8 cellular contexts compared by ENCODE assay signal in the genomic region with DNA sequence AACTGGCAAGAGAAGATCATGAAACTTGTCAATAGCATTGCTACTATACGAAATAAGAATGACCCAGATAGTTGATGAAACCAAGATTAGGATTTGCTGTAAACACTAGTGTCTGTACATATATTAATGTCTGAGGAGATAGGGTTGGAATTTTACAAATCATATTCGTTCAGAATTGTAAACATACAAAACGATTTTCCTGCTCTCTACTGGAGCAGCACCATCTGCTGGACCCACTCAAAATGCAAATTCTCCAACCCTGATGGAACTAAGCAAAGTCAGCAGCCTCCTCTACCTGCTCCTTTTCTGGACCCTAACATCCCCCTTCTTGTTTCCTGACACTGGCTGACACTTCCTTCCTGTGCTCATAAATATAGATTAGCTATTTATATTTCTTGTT. TPM values are rescaled to one million over a fixed set of nuclear protein-coding genes. Genes with fewer than 3 reads are reported as not detected.
DNase-seq lines count a peak whose midpoint lies in the region; ATAC-seq and TF ChIP-seq lines count a peak whose summit lies in the region.

No MANE protein-coding gene starts in this region.

- DNase-seq in activated naive CD4-positive, alpha-beta T cell treated with Interleukin-2 at 50 U/mL for 16 hours = peak; percentile 12
- DNase-seq in activated naive CD4-positive, alpha-beta T cell treated with anti-CD3 and anti-CD28 coated beads, Interleukin-2, amount 50 U/mL, for 72 hours (ENCODE audit: low spot score in 2 of 2) = no peak
- peak; percentile 57 for DNase-seq in amniotic epithelial cell (ENCODE audit: low read depth)
- DNase-seq in hippocampal formation (lab: John Stamatoyannopoulos, UW) = peak; percentile 10 to 43
- no peak for DNase-seq in thoracic aorta (ENCODE audit: low spot score)
- no peak for DNase-seq in effector memory CD4-positive, alpha-beta T cell

- H3K36me3 Mint-ChIP-seq in activated naive CD4-positive, alpha-beta T cell treated with anti-CD3 and anti-CD28 coated beads, Interleukin-2, amount 50 U/mL, for 72 hours = no peaks in the 10 kb centered on the region

- H3K27ac ChIP-seq in thoracic aorta = no peak overlapping the region
- no peak overlapping the region for H3K27ac ChIP-seq in effector memory CD4-positive, alpha-beta T cell (ENCODE audit: insufficient read depth, low read length, poor library complexity, severe bottlenecking)

- TF ChIP-seq CTCF in thoracic aorta (IDR thresholded peaks at IDR 0.05) = peak; percentile 44

- no peaks in the 10 kb centered on the region for H3K9me3 Mint-ChIP-seq in activated naive CD4-positive, alpha-beta T cell treated with anti-CD3 and anti-CD28 coated beads, Interleukin-2, amount 50 U/mL, for 72 hours

- H3K4me3 ChIP-seq in thoracic aorta = no peak overlapping the region
- no peak overlapping the region for H3K4me3 ChIP-seq in effector memory CD4-positive, alpha-beta T cell (ENCODE audit: insufficient read depth, low read depth, low read length, poor library complexity, severe bottlenecking)

- H3K36me3 ChIP-seq in thoracic aorta = no peaks in the 10 kb centered on the region
- no peaks in the 10 kb centered on the region for H3K36me3 ChIP-seq in effector memory CD4-positive, alpha-beta T cell (ENCODE audit: control insufficient read depth, insufficient read depth, low read length)

- H3K27ac Mint-ChIP-seq in activated naive CD4-positive, alpha-beta T cell treated with anti-CD3 and anti-CD28 coated beads, Interleukin-2, amount 50 U/mL, for 72 hours = no peak overlapping the region

- no peak for ATAC-seq in activated naive CD4-positive, alpha-beta T cell treated with anti-CD3 and anti-CD28 coated beads, Interleukin-2, amount 50 U/mL, for 72 hours
- ATAC-seq in HG03432 (IDR thresholded peaks at IDR 0.05; ENCODE audit: unreplicated experiment) (peak; percentile 29), thoracic aorta (ENCODE audit: insufficient number of reproducible peaks, low FRiP score, low read depth) (no peak), HG03108 (IDR thresholded peaks at IDR 0.05; ENCODE audit: unreplicated experiment) (no peak)

- H3K9me3 ChIP-seq in thoracic aorta = no peaks in the 10 kb centered on the region
- H3K9me3 ChIP-seq in effector memory CD4-positive, alpha-beta T cell (ENCODE audit: control insufficient read depth, low read length) = no peaks in the 10 kb centered on the region

- no peaks in the 10 kb centered on the region for H3K4me1 ChIP-seq in thoracic aorta (ENCODE audit: control insufficient read depth in 1 of 2, low read depth in 2 of 2)
- H3K4me1 ChIP-seq in effector memory CD4-positive, alpha-beta T cell (ENCODE audit: control insufficient read depth, insufficient read depth, low read length, poor library complexity, severe bottlenecking) = no peaks in the 10 kb centered on the region

- no peaks in the 10 kb centered on the region for H3K27me3 ChIP-seq in thoracic aorta (replicated peaks; ENCODE audit: insufficient read depth)
- no peaks in the 10 kb centered on the region for H3K27me3 ChIP-seq in effector memory CD4-positive, alpha-beta T cell (replicated peaks; ENCODE audit: control insufficient read depth, insufficient read depth, low read length, poor library complexity, severe bottlenecking)

RNA-seq across cellular contexts. Expression of a gene that starts 29.4 kb away (rescaled TPM):
- total RNA-seq in activated naive CD4-positive, alpha-beta T cell treated with anti-CD3 and anti-CD28 coated beads, Interleukin-2, amount 50 U/mL, for 72 hours = 10 to 100 TPM in 1 of 2 donors, 1 to 10 TPM in 1; 8.1 to 11.2 TPM
- total RNA-seq in thoracic aorta = 10 to 100 TPM; 60.5 to 92.3 TPM

Comparison
In these comparisons a context has a peak if more than half of its experiments do, and no peak if none do; other contexts are left out.
1. DNase-seq: peak in activated naive CD4-positive, alpha-beta T cell treated with Interleukin-2 at 50 U/mL for 16 hours (single experiment), amniotic epithelial cell (single experiment) and hippocampal formation (2 of 2); none in activated naive CD4-positive, alpha-beta T cell treated with anti-CD3 and anti-CD28 coated beads, Interleukin-2, amount 50 U/mL, for 72 hours (0 of 2), thoracic aorta (single experiment) and effector memory CD4-positive, alpha-beta T cell (0 of 3).
2. RNA of a gene that starts 29.4 kb away (total RNA-seq): 60.5 to 92.3 TPM in thoracic aorta; 8.1 to 11.2 TPM in activated naive CD4-positive, alpha-beta T cell treated with anti-CD3 and anti-CD28 coated beads, Interleukin-2, amount 50 U/mL, for 72 hours; every median in the first group is over 4 times any median in the second.